In the genomic region with DNA sequence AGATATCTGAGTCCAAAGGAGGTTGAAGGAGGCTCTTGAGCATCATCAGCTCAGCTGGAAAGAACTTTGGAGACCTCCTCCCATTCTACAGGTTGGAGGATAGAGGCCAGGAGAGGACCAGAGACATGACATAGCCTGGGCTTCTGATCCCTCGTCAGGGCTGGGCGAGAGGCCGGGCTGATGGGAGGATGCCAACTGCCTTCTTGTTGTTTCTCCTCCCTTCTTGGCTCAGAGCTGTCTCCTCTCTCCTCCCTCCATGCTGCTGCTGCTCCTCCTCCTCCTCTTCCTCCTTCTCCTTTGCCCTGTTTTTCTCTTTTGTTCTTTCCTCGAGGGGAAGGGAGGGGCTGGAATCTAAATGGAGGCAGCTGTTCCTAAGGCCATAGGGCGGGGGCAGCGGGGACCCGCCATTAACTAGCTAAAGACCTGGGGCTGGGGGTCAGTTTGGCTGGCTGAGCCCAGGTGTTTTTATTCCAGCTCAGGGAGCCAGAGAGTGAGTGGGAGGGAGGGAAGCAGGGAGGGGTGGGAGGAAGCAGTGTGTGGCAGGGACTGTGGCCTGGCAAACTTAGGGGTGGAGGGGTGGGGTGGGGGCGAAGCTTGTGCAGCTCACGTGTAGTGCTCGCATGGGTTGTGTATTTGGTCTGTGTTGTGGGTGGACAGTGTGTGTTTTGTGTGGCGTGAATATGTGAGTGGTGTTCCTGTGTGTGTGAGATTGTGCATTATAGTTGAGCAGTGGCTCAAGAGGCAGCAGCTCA, we compare ENCODE assay signal across 14 cellular contexts.
DNase-seq lines count a peak whose midpoint lies in the region; ATAC-seq and TF ChIP-seq lines count a peak whose summit lies in the region.
"Had no signal": no experiment of that assay in that cellular context is flagged by ENCODE, and none has a peak within 500 bp of the region (broad histone marks: within the 10 kb centered on the region; RNA-seq: fewer than 3 reads in every experiment).

No MANE protein-coding gene starts in this region.

- H3K79me2 ChIP-seq in HCT116 (ENCODE audit: insufficient read depth, low read length): no peaks in the 10 kb centered on the region

- CTCF ChIA-PET in HCT116 (lab: Charles Lee): interaction anchor here (1.1 kb wide), 1 partner anchor 12 kb away, joined by 3 read pairs; no protein-coding TSS in a partner anchor

- TF ChIP-seq RAD21 in HCT116 (IDR thresholded peaks at IDR 0.05; ENCODE audit: low read depth): no peak

- H3K4me1 ChIP-seq in HCT116 (ENCODE audit: control insufficient read depth in 1 of 2, insufficient read depth in 2 of 2, low read length in 2 of 2) (peaks cover 47 to 67% of the 10 kb centered on the region in 2 experiments), prostate gland (replicated peaks) (no peaks in the 10 kb centered on the region)
- H3K4me1 ChIP-seq: body of pancreas had no signal

- POLR2A ChIA-PET in HCT116 (lab: Charles Lee): interaction anchor here (0.6 to 1.1 kb wide), 3 partner anchors 10 to 28 kb away, joined by 3 to 8 read pairs (median 3); no protein-coding TSS in a partner anchor

- no peak for DNase-seq in HCT116 (ENCODE audit: low read depth, low spot score)
- peak; percentile 16 for DNase-seq in NCI-H2029 (lab: John Stamatoyannopoulos, UW)
- DNase-seq in fibroblast of mammary gland (ENCODE audit: low read depth): peak; percentile 11
- DNase-seq in prostate gland (ENCODE audit: low spot score): peak; percentile 34
- DNase-seq in effector CD8-positive, alpha-beta T cell (lab: John Stamatoyannopoulos, UW): no peak
- no peak for DNase-seq in OCI-M2 (lab: John Stamatoyannopoulos, UW; ENCODE audit: unreplicated experiment)
- DNase-seq: activated CD4-positive, CD25-positive, alpha-beta regulatory T cell treated with anti-CD3 and anti-CD28 coated beads, Interleukin-2, amount 50 U/mL, for 72 hours; activated CD8-positive, alpha-beta memory T cell treated with anti-CD3 and anti-CD28 coated beads, Interleukin-2, amount 50 U/mL, for 4 hours; activated naive CD4-positive, alpha-beta T cell treated with anti-CD3 and anti-CD28 coated beads, Interleukin-2, amount 10 ng/mL, durations not matched to agents 7 days and 5 days; body of pancreas; IMR-90; NCI-H524 treated with DMSO at 0.1 percent for 48 hours had no signal

- H3K9me2 ChIP-seq in HCT116 (ENCODE audit: insufficient read depth): no peaks in the 10 kb centered on the region

- TF ChIP-seq POLR2A in HCT116 (IDR thresholded peaks at IDR 0.05; ENCODE audit: borderline replicate concordance, extremely low read depth, insufficient read depth, insufficient read length) (no peak), prostate gland (IDR thresholded peaks at IDR 0.05) (no peak)

- TF ChIP-seq CTCF in HCT116 (IDR thresholded peaks at IDR 0.05 in 2 of 3, conservative IDR thresholded peaks at IDR 0.05 in 1 of 3; ENCODE audit: borderline replicate concordance in 1 of 3, insufficient read depth in 1 of 3, low read depth in 2 of 3, low read length in 2 of 3) (no peak), fibroblast of mammary gland (conservative IDR thresholded peaks at IDR 0.05; ENCODE audit: control insufficient read depth, insufficient read depth, low read depth, low read length) (no peak), prostate gland (IDR thresholded peaks at IDR 0.05) (no peak)

- no peak overlapping the region for H2AFZ ChIP-seq in HCT116 (ENCODE audit: low read depth, low read length, poor library complexity, severe bottlenecking)

- no peak overlapping the region; the same call in 1 of the 2 replicates for H3K9ac ChIP-seq in HCT116 (ENCODE audit: low read length)

- H4K20me1 ChIP-seq in HCT116 (ENCODE audit: insufficient read depth): no peaks in the 10 kb centered on the region

- H3K9me3 ChIP-seq in HCT116 (ENCODE audit: control insufficient read depth in 1 of 2, insufficient read depth in 1 of 2, low read depth in 1 of 2, low read length in 2 of 2) (no peaks in the 10 kb centered on the region), prostate gland (no peaks in the 10 kb centered on the region)
- H3K9me3 ChIP-seq: body of pancreas, suprapubic skin had no signal

- peak overlapping the region; percentile 48 for H3K4me2 ChIP-seq in HCT116 (ENCODE audit: low read length)

- ATAC-seq in HCT116: no peak
- ATAC-seq in GM18502 (IDR thresholded peaks at IDR 0.05; ENCODE audit: poor library complexity, unreplicated experiment): no peak
- ATAC-seq: body of pancreas had no signal

- no peaks in the 10 kb centered on the region for H3K36me3 ChIP-seq in HCT116 (ENCODE audit: control insufficient read depth in 1 of 2, insufficient read depth in 2 of 2, low read length in 2 of 2)
- H3K36me3 ChIP-seq in prostate gland: no peaks in the 10 kb centered on the region
- H3K36me3 ChIP-seq: suprapubic skin had no signal

- intact Hi-C loops in HCT116 (cut with micrococcal nuclease): no loop called here
- intact Hi-C loops in prostate gland (cut with DNase I): no loop called here

- no TSS peak for BruUV-seq in HCT116 (replicated peaks; lab: Mats Ljungman, UMichigan)

- WGBS in prostate gland: 14% methylated on average over 11 of the region's 11 CpGs

- RAD21 ChIA-PET in HCT116 (lab: Charles Lee; ENCODE audit: low non-redundant PET in 1 of 2, low total read pairs in 2 of 2, uncharacterized antibody in 2 of 2, unreplicated experiment in 2 of 2): interaction anchor here in 1 of 2 experiments (0.7 kb wide), 1 partner anchor 28 kb away, joined by 3 read pairs; no protein-coding TSS in a partner anchor

- no peaks in the 10 kb centered on the region for H3K27me3 ChIP-seq in HCT116 (ENCODE audit: insufficient read depth, low read length)
- no peaks in the 10 kb centered on the region for H3K27me3 ChIP-seq in prostate gland (replicated peaks; ENCODE audit: insufficient read depth)

- no peak overlapping the region for H3K27ac ChIP-seq in HCT116 (ENCODE audit: low read depth, low read length)
- H3K27ac ChIP-seq in prostate gland: no peak overlapping the region
- H3K27ac ChIP-seq: body of pancreas, suprapubic skin had no signal

- H3K4me3 ChIP-seq in HCT116 (replicated peaks in 1 of 2; ENCODE audit: low read depth in 1 of 2, low read length in 2 of 2): no peak overlapping the region
- no peak overlapping the region for H3K4me3 ChIP-seq in fibroblast of mammary gland (ENCODE audit: control insufficient read depth, low read depth, low read length)
- H3K4me3 ChIP-seq in prostate gland: no peak overlapping the region
- H3K4me3 ChIP-seq: body of pancreas, suprapubic skin had no signal

TF ChIP-seq in HCT116, 20 proteins besides CTCF, POLR2A, EP300 and RAD21:
- TF ChIP-seq ELF1 (IDR thresholded peaks at IDR 0.05; ENCODE audit: borderline replicate concordance, low read depth) (no peak), SIN3A (IDR thresholded peaks at IDR 0.05; ENCODE audit: low read depth) (no peak), JUND (IDR thresholded peaks at IDR 0.05) (no peak), SP1 (IDR thresholded peaks at IDR 0.05; ENCODE audit: low read depth) (no peak), CEBPB (IDR thresholded peaks at IDR 0.05; ENCODE audit: low read depth) (no peak), SRF (IDR thresholded peaks at IDR 0.05; ENCODE audit: low read depth) (no peak)
- TF ChIP-seq, protein P1, sequence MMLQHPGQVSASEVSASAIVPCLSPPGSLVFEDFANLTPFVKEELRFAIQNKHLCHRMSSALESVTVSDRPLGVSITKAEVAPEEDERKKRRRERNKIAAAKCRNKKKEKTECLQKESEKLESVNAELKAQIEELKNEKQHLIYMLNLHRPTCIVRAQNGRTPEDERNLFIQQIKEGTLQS (IDR thresholded peaks at IDR 0.05): no peak

Comparison
In these comparisons a context has a peak if more than half of its experiments do, and no peak if none do; other contexts are left out.
1. DNase-seq: peak in NCI-H2029 (single experiment), fibroblast of mammary gland (single experiment) and prostate gland (single experiment); none in HCT116 (single experiment), effector CD8-positive, alpha-beta T cell (single experiment) and OCI-M2 (single experiment).